Comparison of ENCODE assay signal across 17 cellular contexts in the genomic region with DNA sequence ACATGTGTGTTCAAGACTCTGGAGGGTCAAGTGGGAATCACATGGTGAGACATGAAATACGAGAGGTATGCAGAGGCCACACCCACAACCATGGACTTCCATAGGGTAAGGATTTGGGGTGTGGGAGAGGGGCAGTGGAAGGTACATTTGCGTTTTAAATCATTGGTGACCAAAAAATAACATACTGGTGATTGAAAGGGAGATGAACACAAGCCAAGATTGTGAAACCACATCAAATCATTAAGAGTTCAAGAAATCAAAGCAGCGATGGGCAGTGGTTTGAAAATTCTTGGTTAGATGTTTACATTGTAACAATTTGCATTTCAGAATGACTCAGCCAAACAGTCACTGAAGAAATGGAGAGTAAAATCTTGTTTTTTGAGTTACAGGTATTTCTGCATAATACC. TPM values are rescaled to one million over a fixed set of nuclear protein-coding genes. Genes with fewer than 3 reads are reported as not detected.
DNase-seq lines count a peak whose midpoint lies in the region; ATAC-seq, FAIRE-seq and TF ChIP-seq lines count a peak whose summit lies in the region.
"Had no signal": no experiment of that assay in that cellular context is flagged by ENCODE, and none has a peak within 500 bp of the region (broad histone marks: within the 10 kb centered on the region; RNA-seq: fewer than 3 reads in every experiment).

No MANE protein-coding gene starts in this region.

- DNase-seq in CD4-positive, alpha-beta memory T cell = peak in 3 of 5 donors; percentile 17 to 20 (median 19)
- DNase-seq in GM12891 (ENCODE audit: insufficient read length, low spot score) = no peak
- no peak for DNase-seq in T-helper 17 cell
- DNase-seq in glutamatergic neuron = no peak
- no peak for DNase-seq in mucosa of gallbladder (ENCODE audit: low spot score)
- no peak for DNase-seq in NCI-H2227 treated with DMSO at 0.1 percent for 48 hours (lab: John Stamatoyannopoulos, UW)
- DNase-seq in GM13977 (ENCODE audit: low spot score) = no peak
- DNase-seq: activated CD8-positive, alpha-beta memory T cell treated with anti-CD3 and anti-CD28 coated beads for 24 hours; dorsolateral prefrontal cortex; gastrocnemius medialis; kidney glomerular epithelial cell; NCI-H2171 treated with DMSO at 0.1 percent for 48 hours; nephron progenitor cell; sigmoid colon; substantia nigra had no signal

- FAIRE-seq in GM12891 (lab: Jason Lieb, UNC) = peak; percentile 74

- TF ChIP-seq CTCF in glutamatergic neuron (IDR thresholded peaks at IDR 0.05; ENCODE audit: partially characterized antibody, unreplicated experiment) = no peak
- no peak for TF ChIP-seq CTCF in GM13977 (IDR thresholded peaks at IDR 0.05; ENCODE audit: extremely low read depth, insufficient read depth, missing control alignments)

- TF ChIP-seq POLR2A in GM12891 (IDR thresholded peaks at IDR 0.05; ENCODE audit: low read depth, low read length) = no peak

- H3K27ac Mint-ChIP-seq in CD4-positive, alpha-beta memory T cell = peak overlapping the region; percentile 68 to 94 (median 74)
- H3K27ac Mint-ChIP-seq in T-helper 17 cell = peak overlapping the region; percentile 86
- peak overlapping the region; percentile 38 for H3K27ac Mint-ChIP-seq in glutamatergic neuron (ENCODE audit: unreplicated experiment)
- H3K27ac Mint-ChIP-seq: nephron progenitor cell had no signal

- H3K9me3 Mint-ChIP-seq in CD4-positive, alpha-beta memory T cell = no peaks in the 10 kb centered on the region
- H3K9me3 Mint-ChIP-seq in glutamatergic neuron (ENCODE audit: unreplicated experiment) = peaks cover 8% of the 10 kb centered on the region

- intact Hi-C loops in CD4-positive, alpha-beta memory T cell (cut with micrococcal nuclease) = loop anchor here (5.0 kb wide), 1 partner anchor 310 kb away; no protein-coding TSS in a partner anchor

- CTCF ChIA-PET in CD4-positive, alpha-beta memory T cell (lab: Charles Lee; ENCODE audit: partially characterized antibody) = no interaction called here

- H3K27me3 ChIP-seq in CD4-positive, alpha-beta memory T cell (ENCODE audit: insufficient read depth, low read length) = peaks cover 7% of the 10 kb centered on the region
- H3K27me3 ChIP-seq: dorsolateral prefrontal cortex, sigmoid colon had no signal

- H3K36me3 Mint-ChIP-seq in CD4-positive, alpha-beta memory T cell = peaks cover 26 to 27% of the 10 kb centered on the region in 2 donors
- H3K36me3 Mint-ChIP-seq in T-helper 17 cell (ENCODE audit: low read depth) = no peaks in the 10 kb centered on the region
- H3K36me3 Mint-ChIP-seq in glutamatergic neuron (ENCODE audit: unreplicated experiment) = no peaks in the 10 kb centered on the region

- ATAC-seq in T-helper 17 cell (peak; percentile 17), GM18519 (IDR thresholded peaks at IDR 0.05; ENCODE audit: low FRiP score, unreplicated experiment) (no peak)
- ATAC-seq: gastrocnemius medialis had no signal

- in situ Hi-C loops in GM13977 (cut with MboI; ENCODE audit: low pct_unique_long_range_greater_than_20kb, low sequenced_read_pairs, unreplicated experiment) = no loop called here

- H3K27me3 Mint-ChIP-seq in CD4-positive, alpha-beta memory T cell = peaks cover 5 to 7% of the 10 kb centered on the region in 2 donors
- H3K27me3 Mint-ChIP-seq in T-helper 17 cell = peaks cover 6% of the 10 kb centered on the region
- peaks cover 6% of the 10 kb centered on the region for H3K27me3 Mint-ChIP-seq in glutamatergic neuron (ENCODE audit: unreplicated experiment)

- H3K4me1 ChIP-seq in CD4-positive, alpha-beta memory T cell (ENCODE audit: insufficient read depth, low read length) = peaks cover 29% of the 10 kb centered on the region
- H3K4me1 ChIP-seq: gastrocnemius medialis had no signal

- H3K27ac ChIP-seq in CD4-positive, alpha-beta memory T cell (ENCODE audit: low read depth, low read length) = peak overlapping the region; percentile 6
- H3K27ac ChIP-seq: C4-2B, dorsolateral prefrontal cortex, gastrocnemius medialis, sigmoid colon had no signal

- H3K4me3 Mint-ChIP-seq in CD4-positive, alpha-beta memory T cell = peak overlapping the region in 7 of 8 donors; percentile 9 to 98 (median 48)
- H3K4me3 Mint-ChIP-seq in T-helper 17 cell = peak overlapping the region; percentile 96
- H3K4me3 Mint-ChIP-seq in glutamatergic neuron (ENCODE audit: unreplicated experiment) = peak overlapping the region; percentile 38
- H3K4me3 Mint-ChIP-seq: nephron progenitor cell had no signal

- no peak overlapping the region for H3K4me3 ChIP-seq in CD4-positive, alpha-beta memory T cell (ENCODE audit: low read length in 2 of 2)
- H3K4me3 ChIP-seq: dorsolateral prefrontal cortex, gastrocnemius medialis, sigmoid colon had no signal

- peaks cover 11% of the 10 kb centered on the region for H3K36me3 ChIP-seq in CD4-positive, alpha-beta memory T cell (ENCODE audit: insufficient read depth, low read length)
- H3K36me3 ChIP-seq: gastrocnemius medialis had no signal

- POLR2A ChIA-PET in CD4-positive, alpha-beta memory T cell (lab: Charles Lee; ENCODE audit: partially characterized antibody) = no interaction called here

- no peaks in the 10 kb centered on the region for H3K9me3 ChIP-seq in CD4-positive, alpha-beta memory T cell (ENCODE audit: control insufficient read depth in 1 of 2, low read length in 2 of 2)
- H3K9me3 ChIP-seq in T-helper 17 cell (ENCODE audit: control insufficient read depth, low read length, poor library complexity, severe bottlenecking) = no peaks in the 10 kb centered on the region
- H3K9me3 ChIP-seq: gastrocnemius medialis, sigmoid colon had no signal

- H3K4me1 Mint-ChIP-seq in CD4-positive, alpha-beta memory T cell = peaks cover 26 to 44% (median 34%) of the 10 kb centered on the region in 4 donors
- H3K4me1 Mint-ChIP-seq in T-helper 17 cell (peaks cover 25% of the 10 kb centered on the region), glutamatergic neuron (ENCODE audit: low read depth, unreplicated experiment) (no peaks in the 10 kb centered on the region)

TF ChIP-seq in GM12891, 5 proteins besides CTCF, POLR2A, EP300 and RAD21:
- TF ChIP-seq PAX5 (IDR thresholded peaks at IDR 0.05; ENCODE audit: insufficient read depth, low read length, severe bottlenecking) = no peak
- no peak; the same call in 1 of the 2 replicates for TF ChIP-seq POLR2AphosphoS5 (IDR thresholded peaks at IDR 0.05; ENCODE audit: low read depth, low read length)
- TF ChIP-seq SPI1 (IDR thresholded peaks at IDR 0.05; ENCODE audit: low read depth, low read length) = no peak
- no peak for TF ChIP-seq POU2F2 (IDR thresholded peaks at IDR 0.05; ENCODE audit: low read depth, low read length)
- no peak for TF ChIP-seq TAF1 (IDR thresholded peaks at IDR 0.05; ENCODE audit: low read depth, low read length)

RNA-seq across cellular contexts. Expression of gene CABYR, which starts 1.9 kb away (rescaled TPM):
- total RNA-seq in CD4-positive, alpha-beta memory T cell = 1 to 10 TPM; 1.3 to 2.2 TPM
- under 1 TPM; 0.36 to 0.48 TPM for polyA plus RNA-seq in CD4-positive, alpha-beta memory T cell
- 2.6 TPM for polyA plus RNA-seq in GM12891 (2012; ENCODE audit: low read depth, missing spikeins)
- total RNA-seq in T-helper 17 cell = 1 to 10 TPM; 2.4 to 2.6 TPM
- 14.0 TPM for total RNA-seq in glutamatergic neuron (ENCODE audit: unreplicated experiment)
- 3.0 TPM for total RNA-seq in mucosa of gallbladder

Comparison
In these comparisons a context has a peak if more than half of its experiments do, and no peak if none do; other contexts are left out.
1. DNase-seq: peak in CD4-positive, alpha-beta memory T cell (3 of 5); none in GM12891 (single experiment), T-helper 17 cell (0 of 3), glutamatergic neuron (single experiment), mucosa of gallbladder (single experiment), NCI-H2227 treated with DMSO at 0.1 percent for 48 hours (single experiment) and GM13977 (single experiment).
2. H3K4me3 Mint-ChIP-seq: peak in every context shown above with its lines; median percentile 96 in T-helper 17 cell; 48 in CD4-positive, alpha-beta memory T cell; 38 in glutamatergic neuron.
3. Peak in every context shown above with its lines, with median percentiles within 50 percentile points of each other: H3K27ac Mint-ChIP-seq.